In genomic region chr14:66101662-66102061, GRCh38 we compare ENCODE assay signal across 20 cellular contexts.
A peak's percentile ranks its signal among the peaks of the same experiment; 100 is the strongest.
DNase-seq lines count a peak whose midpoint lies in the region; TF ChIP-seq lines count a peak whose summit lies in the region.
"Had no signal": no experiment of that assay in that cellular context is flagged by ENCODE, and none has a peak within 500 bp of the region (broad histone marks: within the 10 kb centered on the region; RNA-seq: fewer than 3 reads in every experiment).

No MANE protein-coding gene starts in this region.

- H3K9me3 ChIP-seq in adrenal gland (replicated peaks in 1 of 3), result no peaks in the 10 kb centered on the region
- H3K9me3 ChIP-seq: A549; BE2C; BLaER1 treated with 17β-estradiol and CSF1 and Interleukin-3, amounts not matched to agents 10 nM and 100 nM had no signal

- no peak overlapping the region for H3K4me2 ChIP-seq in mesendoderm (ENCODE audit: low read length)
- H3K4me2 ChIP-seq: A549; BLaER1 treated with 17β-estradiol and CSF1 and Interleukin-3, amounts not matched to agents 10 nM and 100 nM had no signal

- no peak overlapping the region for H3K9ac ChIP-seq in mesendoderm (ENCODE audit: low read length)
- H3K9ac ChIP-seq: BLaER1 treated with 17β-estradiol and CSF1 and Interleukin-3, amounts not matched to agents 10 nM and 100 nM; GM23248 had no signal

- no peak overlapping the region for H4K8ac ChIP-seq in mesendoderm (ENCODE audit: low read depth, low read length)

- H3K18ac ChIP-seq in mesendoderm (ENCODE audit: low read length), result peak overlapping the region; percentile 62

- H2BK15ac ChIP-seq in mesendoderm (replicated peaks; ENCODE audit: low read depth), result no peak overlapping the region

- DNase-seq in NCI-H2171 treated with DMSO at 0.1 percent for 48 hours (lab: John Stamatoyannopoulos, UW) (peak; percentile 60), NCI-H2171 (lab: John Stamatoyannopoulos, UW) (no peak), DMS 273 (lab: John Stamatoyannopoulos, UW; ENCODE audit: unreplicated experiment) (peak; percentile 47), adrenal gland (peak in 4 of 7 donors; percentile 7 to 58 (median 28)), mesendoderm (no peak), HUDEP-2 (lab: John Stamatoyannopoulos, UW; ENCODE audit: unreplicated experiment in 76 of 76) (no peak), retina (no peak)
- DNase-seq: 8988T; ACHN; AML-193; BE2C; CD4-positive, alpha-beta T cell; CD8-positive, alpha-beta memory T cell; DMS153; DND-41; GM23248; H7; HCEC 1CT had no signal

- H3K27ac ChIP-seq in adrenal gland (no peak overlapping the region), mesendoderm (ENCODE audit: low read depth, low read length) (peak overlapping the region; percentile 1)
- H3K27ac ChIP-seq: A549; BLaER1 treated with 17β-estradiol and CSF1 and Interleukin-3, amounts not matched to agents 10 nM and 100 nM; GM23248 had no signal

- H3K79me1 ChIP-seq in mesendoderm (ENCODE audit: low read length), result no peaks in the 10 kb centered on the region

- H4K5ac ChIP-seq in mesendoderm (ENCODE audit: low read length), result no peak overlapping the region

- no peak overlapping the region for H2BK120ac ChIP-seq in mesendoderm (ENCODE audit: low read depth, low read length)

- H3K4me3 ChIP-seq in adrenal gland, result no peak overlapping the region
- no peak overlapping the region for H3K4me3 ChIP-seq in mesendoderm (ENCODE audit: low read length)
- H3K4me3 ChIP-seq: A549; BLaER1 treated with 17β-estradiol and CSF1 and Interleukin-3, amounts not matched to agents 10 nM and 100 nM; GM23248 had no signal

- intact Hi-C loops in adrenal gland (cut with DNase I), result no loop called here

- H3K4ac ChIP-seq in mesendoderm (ENCODE audit: low read depth, low read length), result no peak overlapping the region

- no peaks in the 10 kb centered on the region for H3K36me3 ChIP-seq in adrenal gland (replicated peaks in 1 of 2)
- no peaks in the 10 kb centered on the region for H3K36me3 ChIP-seq in mesendoderm (ENCODE audit: control insufficient read depth, insufficient read depth, low read length)
- H3K36me3 ChIP-seq: BE2C; BLaER1 treated with 17β-estradiol and CSF1 and Interleukin-3, amounts not matched to agents 10 nM and 100 nM had no signal

- H3K27me3 ChIP-seq in adrenal gland (no peaks in the 10 kb centered on the region), mesendoderm (ENCODE audit: insufficient read depth, low read length, poor library complexity) (no peaks in the 10 kb centered on the region)
- H3K27me3 ChIP-seq: BE2C; BLaER1 treated with 17β-estradiol and CSF1 and Interleukin-3, amounts not matched to agents 10 nM and 100 nM had no signal

- no peak for TF ChIP-seq CTCF in adrenal gland (IDR thresholded peaks at IDR 0.05)

- no peaks in the 10 kb centered on the region for H3K79me2 ChIP-seq in mesendoderm (ENCODE audit: control insufficient read depth, insufficient read depth, low read length)

- H3K56ac ChIP-seq in mesendoderm (ENCODE audit: low read length), result no peak overlapping the region

- H3K4me1 ChIP-seq in adrenal gland (replicated peaks in 1 of 2) (no peaks in the 10 kb centered on the region), mesendoderm (ENCODE audit: control insufficient read depth, low read depth, low read length) (peaks cover 6% of the 10 kb centered on the region)
- H3K4me1 ChIP-seq: A549, BE2C had no signal

- TF ChIP-seq POLR2A in adrenal gland (IDR thresholded peaks at IDR 0.05), result no peak

- no peak overlapping the region for H2BK5ac ChIP-seq in mesendoderm (ENCODE audit: low read length)

- no peak overlapping the region for H3K23ac ChIP-seq in mesendoderm (ENCODE audit: low read length)

- WGBS in adrenal gland, 4 donors, result 74 to 89% (median 79%) methylated on average over 1 of the region's 1 CpG
- no CpG with 5 or more reads among the region's 1 CpG for WGBS in mesendoderm (ENCODE audit: extremely low coverage, insufficient coverage, low lambda C conversion rate)

- H2AK5ac ChIP-seq in mesendoderm (ENCODE audit: low read length), result no peak overlapping the region

Comparison
In these comparisons a context has a peak if more than half of its experiments do, and no peak if none do; other contexts are left out.
1. DNase-seq: peak in NCI-H2171 treated with DMSO at 0.1 percent for 48 hours (single experiment), DMS 273 (single experiment) and adrenal gland (4 of 7); none in NCI-H2171 (single experiment), mesendoderm (single experiment), HUDEP-2 (0 of 76) and retina (single experiment).